In the genomic region with DNA sequence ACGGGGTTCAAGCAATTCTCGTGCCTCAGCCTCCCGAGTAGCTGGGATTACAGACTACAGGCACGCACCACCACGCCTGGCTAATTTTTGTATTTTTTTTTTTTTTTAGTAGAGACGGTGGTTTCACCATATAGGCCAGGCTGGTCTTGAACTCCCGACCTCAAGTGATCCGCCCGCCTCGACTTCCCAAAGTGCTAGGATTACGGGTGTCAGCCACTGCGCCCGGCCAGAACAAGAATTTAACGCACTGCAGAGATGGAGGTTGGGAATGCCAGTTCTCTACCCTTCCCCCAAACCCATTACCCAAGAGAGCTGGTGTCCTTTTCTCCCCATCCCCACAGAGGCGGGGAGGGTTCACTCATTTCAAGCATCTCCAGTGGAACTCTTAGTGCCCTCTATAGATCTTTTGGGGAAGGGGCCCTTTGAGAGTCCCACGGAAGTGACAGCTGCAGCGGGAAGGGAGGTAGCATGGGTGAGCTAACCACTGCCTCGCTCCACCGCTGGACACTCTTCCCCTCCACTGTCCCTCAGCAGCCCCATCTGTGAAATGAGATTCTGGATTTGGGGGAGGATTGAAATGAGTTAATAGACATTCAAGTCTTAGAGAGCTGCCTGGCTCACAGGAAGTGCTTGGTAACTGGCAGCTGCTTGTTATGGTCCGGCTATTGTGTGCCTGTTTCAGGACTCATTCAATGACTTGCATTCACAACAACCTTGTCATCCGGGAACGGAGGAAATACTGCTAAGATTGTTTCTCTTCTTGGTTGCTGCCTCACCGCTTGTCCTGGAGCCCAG, we compare ENCODE assay signal across 8 cellular contexts.
DNase-seq lines count a peak whose midpoint lies in the region; ATAC-seq, FAIRE-seq and TF ChIP-seq lines count a peak whose summit lies in the region.

No MANE protein-coding gene starts in this region.

- no peak for TF ChIP-seq CTCF in parathyroid adenoma (IDR thresholded peaks at IDR 0.05)

- no peak overlapping the region for H2AFZ ChIP-seq in parathyroid adenoma

- H3K27me3 ChIP-seq in parathyroid adenoma (ENCODE audit: control insufficient read depth, insufficient read depth, low read length), result no peaks in the 10 kb centered on the region

- H3K9me3 ChIP-seq in parathyroid adenoma (ENCODE audit: control insufficient read depth, low read length), result no peaks in the 10 kb centered on the region

- H3K27ac ChIP-seq in parathyroid adenoma, result no peak overlapping the region

- no peak overlapping the region for H3K9ac ChIP-seq in parathyroid adenoma

- no peak for ATAC-seq in HG03095 (IDR thresholded peaks at IDR 0.05; ENCODE audit: unreplicated experiment)
- ATAC-seq in HG02981 (IDR thresholded peaks at IDR 0.05; ENCODE audit: unreplicated experiment), result no peak

- H3K36me3 ChIP-seq in parathyroid adenoma (ENCODE audit: control insufficient read depth, insufficient read depth, low read length), result no peaks in the 10 kb centered on the region

- no peak for FAIRE-seq in urothelium cell line (lab: Jason Lieb, UNC)

- H3K79me2 ChIP-seq in parathyroid adenoma, result peaks cover 8% of the 10 kb centered on the region

- H3K4me2 ChIP-seq in parathyroid adenoma (ENCODE audit: low read length), result peak overlapping the region; percentile 18

- DNase-seq in EH (ENCODE audit: low read depth), result peak; percentile 52
- peak; percentile 72 for DNase-seq in NAMALWA (ENCODE audit: low spot score)
- DNase-seq in ecto neural progenitor cell (ENCODE audit: low spot score), result peak; percentile 46
- no peak for DNase-seq in urothelium cell line (ENCODE audit: low spot score)
- DNase-seq in UCSD-AML1 (lab: John Stamatoyannopoulos, UW; ENCODE audit: unreplicated experiment), result no peak

- peaks cover 16% of the 10 kb centered on the region for H3K4me1 ChIP-seq in parathyroid adenoma

- no peak overlapping the region for H3K4me3 ChIP-seq in parathyroid adenoma (ENCODE audit: low read depth, low read length)

Comparison
In these comparisons a context has a peak if more than half of its experiments do, and no peak if none do; other contexts are left out.
1. DNase-seq: peak in EH (single experiment), NAMALWA (single experiment) and ecto neural progenitor cell (single experiment); none in urothelium cell line (single experiment) and UCSD-AML1 (single experiment).